In genomic region chr2:191866675-191867506, GRCh38 we compare ENCODE assay signal across 8 cellular contexts. TPM values are rescaled to one million over a fixed set of nuclear protein-coding genes. Genes with fewer than 3 reads are reported as not detected.
DNase-seq lines count a peak whose midpoint lies in the region; ATAC-seq and TF ChIP-seq lines count a peak whose summit lies in the region.

No MANE protein-coding gene starts in this region.

- TF ChIP-seq POLR2A in adrenal gland (IDR thresholded peaks at IDR 0.05) = no peak

- H3K36me3 ChIP-seq in GM23338 (ENCODE audit: insufficient read depth) = no peaks in the 10 kb centered on the region
- H3K36me3 ChIP-seq in adrenal gland (replicated peaks in 1 of 2) = no peaks in the 10 kb centered on the region
- no peaks in the 10 kb centered on the region for H3K36me3 ChIP-seq in skeletal muscle tissue (ENCODE audit: control insufficient read depth in 3 of 3, insufficient read depth in 3 of 3, low read length in 3 of 3)

- H3K4me3 ChIP-seq in GM23338 (no peak overlapping the region), adrenal gland (no peak overlapping the region), right cardiac atrium (ENCODE audit: low read length) (no peak overlapping the region), skeletal muscle tissue (ENCODE audit: low read length in 3 of 3) (no peak overlapping the region)

- no peak for ATAC-seq in GM23338
- peak; percentile 94 to 95 for ATAC-seq in right cardiac atrium
- ATAC-seq in HG03439 (IDR thresholded peaks at IDR 0.05; ENCODE audit: unreplicated experiment) = no peak

- no peaks in the 10 kb centered on the region for H3K9me3 Mint-ChIP-seq in GM23338

- H3K79me2 ChIP-seq in GM23338 (replicated peaks; ENCODE audit: insufficient read depth) = no peaks in the 10 kb centered on the region

- no peak for DNase-seq in GM23338 (ENCODE audit: low spot score)
- DNase-seq in adrenal gland = peak in 6 of 7 donors; percentile 46 to 73 (median 54)
- peak in 1 of 3 donors; percentile 59 for DNase-seq in right cardiac atrium
- no peak for DNase-seq in central memory CD4-positive, alpha-beta T cell
- DNase-seq in COR-L47 (lab: John Stamatoyannopoulos, UW) = no peak
- DNase-seq in NCI-H82 treated with DMSO at 0.1 percent for 48 hours (lab: John Stamatoyannopoulos, UW; ENCODE audit: unreplicated experiment) = no peak

- H3K27ac Mint-ChIP-seq in GM23338 = 0 out of 2 replicates have a peak overlapping the region, but pooled peaks have one; percentile 68

- intact Hi-C loops in adrenal gland (cut with DNase I) (no loop called here), right cardiac atrium (cut with DNase I) (no loop called here)

- H3K9me2 ChIP-seq in GM23338 (ENCODE audit: insufficient read depth) = no peaks in the 10 kb centered on the region

- no peak for TF ChIP-seq CTCF in GM23338 (conservative IDR thresholded peaks at IDR 0.05; ENCODE audit: low read depth in 2 of 2)
- no peak for TF ChIP-seq CTCF in adrenal gland (IDR thresholded peaks at IDR 0.05)

- H3K27me3 Mint-ChIP-seq in GM23338 (ENCODE audit: insufficient read depth, low read depth, poor library complexity) = no peaks in the 10 kb centered on the region

- peaks cover 25% of the 10 kb centered on the region for H3K4me1 Mint-ChIP-seq in GM23338

- no peak overlapping the region for H3K4me3 Mint-ChIP-seq in GM23338

- H3K9me3 ChIP-seq in adrenal gland (replicated peaks in 1 of 3) (no peaks in the 10 kb centered on the region), right cardiac atrium (ENCODE audit: control insufficient read depth, low read length) (no peaks in the 10 kb centered on the region), skeletal muscle tissue (ENCODE audit: control insufficient read depth in 3 of 3, low read length in 3 of 3) (no peaks in the 10 kb centered on the region)

- no peaks in the 10 kb centered on the region for H3K36me3 Mint-ChIP-seq in GM23338 (ENCODE audit: low read depth)

- no peak overlapping the region for H3K27ac ChIP-seq in GM23338 (ENCODE audit: low read depth)
- peak overlapping the region in 4 of 5 donors; percentile 9 to 76 (median 46) for H3K27ac ChIP-seq in adrenal gland
- peak overlapping the region; percentile 98 for H3K27ac ChIP-seq in right cardiac atrium (ENCODE audit: low read length)
- H3K27ac ChIP-seq in skeletal muscle tissue (ENCODE audit: low read depth, low read length) = peak overlapping the region; percentile 68

- no peak overlapping the region for H3K9ac ChIP-seq in skeletal muscle tissue (ENCODE audit: low read depth in 1 of 3, low read length in 3 of 3)

- no peak overlapping the region for H3K4me2 ChIP-seq in GM23338

- H3F3A ChIP-seq in GM23338 (replicated peaks; ENCODE audit: low read depth) = no peaks in the 10 kb centered on the region

- H3K27me3 ChIP-seq in GM23338 (ENCODE audit: insufficient read depth) (no peaks in the 10 kb centered on the region), adrenal gland (no peaks in the 10 kb centered on the region), right cardiac atrium (ENCODE audit: control insufficient read depth, insufficient read depth) (no peaks in the 10 kb centered on the region), skeletal muscle tissue (ENCODE audit: control insufficient read depth in 3 of 3, insufficient read depth in 3 of 3, low read length in 3 of 3) (no peaks in the 10 kb centered on the region)

- WGBS in adrenal gland, 4 donors = 31 to 38% (median 35%) methylated on average over 7 of the region's 7 CpGs
- 10% methylated on average over 7 of the region's 7 CpGs for WGBS in right cardiac atrium

- H3K4me1 ChIP-seq in GM23338 (ENCODE audit: insufficient read depth) (no peaks in the 10 kb centered on the region), adrenal gland (replicated peaks in 1 of 2) (peaks cover 15 to 23% of the 10 kb centered on the region in 2 donors), right cardiac atrium (ENCODE audit: control insufficient read depth, insufficient read depth, low read length) (peaks cover 12% of the 10 kb centered on the region), skeletal muscle tissue (ENCODE audit: control insufficient read depth in 3 of 3, insufficient read depth in 3 of 3, low read length in 3 of 3) (peaks cover 11 to 18% (median 14%) of the 10 kb centered on the region in 3 donors)

- no peaks in the 10 kb centered on the region for H4K20me1 ChIP-seq in GM23338 (replicated peaks; ENCODE audit: insufficient read depth)

- H2AFZ ChIP-seq in GM23338 = peak overlapping the region; percentile 3; the same call in 1 of the 2 replicates

TF ChIP-seq in GM23338, 12 proteins besides CTCF, POLR2A, EP300 and RAD21 (continues in another document):
- TF ChIP-seq EZH2 (IDR thresholded peaks at IDR 0.05; ENCODE audit: low read depth, unreplicated experiment) (no peak), ZNF114 (CRISPR knock-in tag; IDR thresholded peaks at IDR 0.05) (no peak), ZNF331 (CRISPR knock-in tag; IDR thresholded peaks at IDR 0.05; ENCODE audit: low read depth) (no peak), CREB1 (CRISPR knock-in tag; IDR thresholded peaks at IDR 0.05; ENCODE audit: low read depth) (no peak), EZH2phosphoT487 (IDR thresholded peaks at IDR 0.05; ENCODE audit: unreplicated experiment) (no peak), ETS1 (IDR thresholded peaks at IDR 0.05) (no peak)
- TF ChIP-seq, protein P1, sequence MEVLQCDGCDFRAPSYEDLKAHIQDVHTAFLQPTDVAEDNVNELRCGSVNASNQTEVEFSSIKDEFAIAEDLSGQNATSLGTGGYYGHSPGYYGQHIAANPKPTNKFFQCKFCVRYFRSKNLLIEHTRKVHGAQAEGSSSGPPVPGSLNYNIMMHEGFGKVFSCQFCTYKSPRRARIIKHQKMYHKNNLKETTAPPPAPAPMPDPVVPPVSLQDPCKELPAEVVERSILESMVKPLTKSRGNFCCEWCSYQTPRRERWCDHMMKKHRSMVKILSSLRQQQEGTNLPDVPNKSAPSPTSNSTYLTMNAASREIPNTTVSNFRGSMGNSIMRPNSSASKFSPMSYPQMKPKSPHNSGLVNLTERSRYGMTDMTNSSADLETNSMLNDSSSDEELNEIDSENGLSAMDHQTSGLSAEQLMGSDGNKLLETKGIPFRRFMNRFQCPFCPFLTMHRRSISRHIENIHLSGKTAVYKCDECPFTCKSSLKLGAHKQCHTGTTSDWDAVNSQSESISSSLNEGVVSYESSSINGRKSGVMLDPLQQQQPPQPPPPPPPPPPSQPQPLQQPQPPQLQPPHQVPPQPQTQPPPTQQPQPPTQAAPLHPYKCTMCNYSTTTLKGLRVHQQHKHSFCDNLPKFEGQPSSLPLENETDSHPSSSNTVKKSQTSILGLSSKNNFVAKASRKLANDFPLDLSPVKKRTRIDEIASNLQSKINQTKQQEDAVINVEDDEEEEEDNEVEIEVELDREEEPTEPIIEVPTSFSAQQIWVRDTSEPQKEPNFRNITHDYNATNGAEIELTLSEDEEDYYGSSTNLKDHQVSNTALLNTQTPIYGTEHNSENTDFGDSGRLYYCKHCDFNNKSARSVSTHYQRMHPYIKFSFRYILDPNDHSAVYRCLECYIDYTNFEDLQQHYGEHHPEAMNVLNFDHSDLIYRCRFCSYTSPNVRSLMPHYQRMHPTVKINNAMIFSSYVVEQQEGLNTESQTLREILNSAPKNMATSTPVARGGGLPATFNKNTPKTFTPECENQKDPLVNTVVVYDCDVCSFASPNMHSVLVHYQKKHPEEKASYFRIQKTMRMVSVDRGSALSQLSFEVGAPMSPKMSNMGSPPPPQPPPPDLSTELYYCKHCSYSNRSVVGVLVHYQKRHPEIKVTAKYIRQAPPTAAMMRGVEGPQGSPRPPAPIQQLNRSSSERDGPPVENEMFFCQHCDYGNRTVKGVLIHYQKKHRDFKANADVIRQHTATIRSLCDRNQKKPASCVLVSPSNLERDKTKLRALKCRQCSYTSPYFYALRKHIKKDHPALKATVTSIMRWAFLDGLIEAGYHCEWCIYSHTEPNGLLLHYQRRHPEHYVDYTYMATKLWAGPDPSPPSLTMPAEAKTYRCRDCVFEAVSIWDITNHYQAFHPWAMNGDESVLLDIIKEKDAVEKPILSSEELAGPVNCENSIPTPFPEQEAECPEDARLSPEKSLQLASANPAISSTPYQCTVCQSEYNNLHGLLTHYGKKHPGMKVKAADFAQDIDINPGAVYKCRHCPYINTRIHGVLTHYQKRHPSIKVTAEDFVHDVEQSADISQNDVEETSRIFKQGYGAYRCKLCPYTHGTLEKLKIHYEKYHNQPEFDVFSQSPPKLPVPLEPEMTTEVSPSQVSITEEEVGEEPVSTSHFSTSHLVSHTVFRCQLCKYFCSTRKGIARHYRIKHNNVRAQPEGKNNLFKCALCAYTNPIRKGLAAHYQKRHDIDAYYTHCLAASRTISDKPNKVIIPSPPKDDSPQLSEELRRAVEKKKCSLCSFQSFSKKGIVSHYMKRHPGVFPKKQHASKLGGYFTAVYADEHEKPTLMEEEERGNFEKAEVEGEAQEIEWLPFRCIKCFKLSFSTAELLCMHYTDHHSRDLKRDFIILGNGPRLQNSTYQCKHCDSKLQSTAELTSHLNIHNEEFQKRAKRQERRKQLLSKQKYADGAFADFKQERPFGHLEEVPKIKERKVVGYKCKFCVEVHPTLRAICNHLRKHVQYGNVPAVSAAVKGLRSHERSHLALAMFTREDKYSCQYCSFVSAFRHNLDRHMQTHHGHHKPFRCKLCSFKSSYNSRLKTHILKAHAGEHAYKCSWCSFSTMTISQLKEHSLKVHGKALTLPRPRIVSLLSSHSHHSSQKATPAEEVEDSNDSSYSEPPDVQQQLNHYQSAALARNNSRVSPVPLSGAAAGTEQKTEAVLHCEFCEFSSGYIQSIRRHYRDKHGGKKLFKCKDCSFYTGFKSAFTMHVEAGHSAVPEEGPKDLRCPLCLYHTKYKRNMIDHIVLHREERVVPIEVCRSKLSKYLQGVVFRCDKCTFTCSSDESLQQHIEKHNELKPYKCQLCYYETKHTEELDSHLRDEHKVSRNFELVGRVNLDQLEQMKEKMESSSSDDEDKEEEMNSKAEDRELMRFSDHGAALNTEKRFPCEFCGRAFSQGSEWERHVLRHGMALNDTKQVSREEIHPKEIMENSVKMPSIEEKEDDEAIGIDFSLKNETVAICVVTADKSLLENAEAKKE (CRISPR knock-in tag; IDR thresholded peaks at IDR 0.05) = no peak

RNA-seq across cellular contexts. Expression of gene CAVIN2, which starts 20.0 kb away (rescaled TPM):
- total RNA-seq in GM23338 (2014; rRNA removed; shearing (Covaris generic)) = 0.07 TPM in 1 of 2 replicates, not detected in the other
- polyA plus RNA-seq in GM23338 (2016; fragmentation: Nextera tagmentation; extraction: Ambion mirVana) (0.15 TPM in 1 of 2 replicates, not detected in the other), adrenal gland (10 to 100 TPM; 11.9 to 16.8 (median 14.4) TPM), right cardiac atrium (76.0 TPM)
- total RNA-seq in adrenal gland (10 to 100 TPM; 17.5 to 41.9 (median 30.0) TPM), right cardiac atrium (100 to 1,000 TPM in 3 of 4 donors, 10 to 100 TPM in 1; 97.9 to 128 (median 119) TPM), skeletal muscle tissue (19.3 TPM)

Comparison
In these comparisons a context has a peak if more than half of its experiments do, and no peak if none do; other contexts are left out.
1. ATAC-seq: peak in right cardiac atrium (2 of 2); none in GM23338 (single experiment) and HG03439 (single experiment).
2. DNase-seq: peak in adrenal gland (6 of 7); none in GM23338 (single experiment), central memory CD4-positive, alpha-beta T cell (single experiment), COR-L47 (single experiment) and NCI-H82 treated with DMSO at 0.1 percent for 48 hours (single experiment).
3. RNA of gene CAVIN2, which starts 20.0 kb away (total RNA-seq): 97.9 to 128 TPM in right cardiac atrium, 17.5 to 41.9 TPM in adrenal gland and 19.3 TPM in skeletal muscle tissue (single experiment); 0.07 TPM in GM23338; every median in the first group is over 10 times any median in the second.